ENCODE assay signal across 23 cellular contexts in the genomic region with DNA sequence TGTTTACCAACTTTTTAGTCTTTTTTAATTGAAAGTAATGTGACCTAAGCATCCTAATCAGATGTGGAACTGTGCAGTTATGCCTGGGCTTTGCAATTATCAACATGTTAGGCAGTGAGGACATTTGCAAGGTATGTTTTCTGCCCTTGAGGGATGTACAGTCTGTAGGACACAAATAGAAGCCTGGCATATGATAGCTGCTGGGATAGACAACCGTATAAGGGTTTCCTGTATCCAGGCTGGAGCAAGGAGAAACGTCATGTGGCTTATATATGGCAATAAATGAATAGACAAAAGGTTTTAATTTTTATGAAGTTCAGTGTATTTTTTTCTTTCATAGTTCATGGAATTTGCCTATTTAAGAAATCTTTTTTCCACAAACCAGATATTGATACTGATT. TPM values are rescaled to one million over a fixed set of nuclear protein-coding genes. Genes with fewer than 3 reads are reported as not detected.
DNase-seq lines count a peak whose midpoint lies in the region; ATAC-seq and TF ChIP-seq lines count a peak whose summit lies in the region.
"Had no signal": no experiment of that assay in that cellular context is flagged by ENCODE, and none has a peak within 500 bp of the region (broad histone marks: within the 10 kb centered on the region; RNA-seq: fewer than 3 reads in every experiment).

No MANE protein-coding gene starts in this region.

- no peaks in the 10 kb centered on the region; the same call in 1 of the 2 replicates for H3K36me3 ChIP-seq in PC-9 (ENCODE audit: low read depth)
- H3K36me3 ChIP-seq in OCI-LY7 (ENCODE audit: insufficient read depth, low read length) = peaks cover 16% of the 10 kb centered on the region

- no peaks in the 10 kb centered on the region for H3K9me2 ChIP-seq in PC-9 (ENCODE audit: insufficient read depth)
- H3K9me2 ChIP-seq in OCI-LY7 (ENCODE audit: insufficient read depth, low read length) = no peaks in the 10 kb centered on the region

- no peaks in the 10 kb centered on the region for H3K36me3 Mint-ChIP-seq in natural killer cell
- no peaks in the 10 kb centered on the region for H3K36me3 Mint-ChIP-seq in natural killer cell treated with Interleukin-12 subunit alpha and Interleukin-12 subunit beta and Interleukin-15 and Interleukin-18, amount 100 ng/mL, for 72 hours
- H3K36me3 Mint-ChIP-seq: CD4-positive, CD25-positive, alpha-beta regulatory T cell had no signal

- H3K27ac ChIP-seq in PC-9 (no peak overlapping the region), OCI-LY7 (ENCODE audit: low read depth, low read length, poor library complexity, severe bottlenecking) (no peak overlapping the region)
- H3K27ac ChIP-seq: SK-N-MC had no signal

- peaks cover 49% of the 10 kb centered on the region for H3K4me1 ChIP-seq in PC-9 (replicated peaks; ENCODE audit: insufficient read depth)
- peaks cover 38% of the 10 kb centered on the region for H3K4me1 ChIP-seq in OCI-LY7 (ENCODE audit: insufficient read depth, low read length, poor library complexity, severe bottlenecking)

- intact Hi-C loops in natural killer cell (cut with micrococcal nuclease) (loop anchor here (5.0 kb wide), 1 partner anchor 200 kb away; a partner anchor contains a TSS), PC-9 (cut with micrococcal nuclease; ENCODE audit: unreplicated experiment) (loop anchor here (5.0 to 10.0 kb wide), 6 partner anchors 202 to 650 kb away; a partner anchor contains a TSS), OCI-LY7 (cut with micrococcal nuclease; ENCODE audit: unreplicated experiment) (loop anchor here (5.0 to 10.0 kb wide), 4 partner anchors 165 to 1000 kb away; a partner anchor contains a TSS)

- H4K20me1 ChIP-seq in PC-9 (ENCODE audit: insufficient read depth) = no peaks in the 10 kb centered on the region
- peaks cover 19% of the 10 kb centered on the region; the same call in 1 of the 2 replicates for H4K20me1 ChIP-seq in OCI-LY7 (ENCODE audit: insufficient read depth, low read length)

- no peak overlapping the region for H3K4me3 ChIP-seq in PC-9
- no peak overlapping the region for H3K4me3 ChIP-seq in OCI-LY7 (ENCODE audit: low read depth, low read length, poor library complexity, severe bottlenecking)
- H3K4me3 ChIP-seq: MG63, SK-N-MC had no signal

- TF ChIP-seq CTCF in natural killer cell (IDR thresholded peaks at IDR 0.05) (no peak), PC-9 (conservative IDR thresholded peaks at IDR 0.05) (no peak), OCI-LY7 (conservative IDR thresholded peaks at IDR 0.05; ENCODE audit: low read length) (no peak)

- POLR2A ChIA-PET in PC-9 (lab: Charles Lee; ENCODE audit: unreplicated experiment) (no interaction called here), OCI-LY7 (lab: Charles Lee) (interaction anchor here (1.4 kb wide), 1 partner anchor 19 kb away, joined by 3 read pairs; no protein-coding TSS in a partner anchor)

- in situ Hi-C loops in SK-MEL-5 (cut with HindIII; ENCODE audit: low pct_unique_long_range_greater_than_20kb, low sequenced_read_pairs) = no loop called here

- peaks cover 0 to 2% of the 10 kb centered on the region in 2 donors for H3K27me3 Mint-ChIP-seq in natural killer cell (ENCODE audit: low read depth in 2 of 2)
- no peaks in the 10 kb centered on the region for H3K27me3 Mint-ChIP-seq in natural killer cell treated with Interleukin-12 subunit alpha and Interleukin-12 subunit beta and Interleukin-15 and Interleukin-18, amount 100 ng/mL, for 72 hours
- H3K27me3 Mint-ChIP-seq: CD4-positive, CD25-positive, alpha-beta regulatory T cell had no signal

- H3K27ac Mint-ChIP-seq in natural killer cell = no peak overlapping the region
- no peak overlapping the region for H3K27ac Mint-ChIP-seq in natural killer cell treated with Interleukin-12 subunit alpha and Interleukin-12 subunit beta and Interleukin-15 and Interleukin-18, amount 100 ng/mL, for 72 hours

- CTCF ChIA-PET in PC-9 (lab: Charles Lee) (no interaction called here), OCI-LY7 (lab: Charles Lee; ENCODE audit: unreplicated experiment) (no interaction called here)

- H3K4me2 ChIP-seq in PC-9 (no peak overlapping the region), OCI-LY7 (ENCODE audit: low read length) (no peak overlapping the region)

- H3K4me1 Mint-ChIP-seq in natural killer cell = peaks cover 44 to 51% of the 10 kb centered on the region in 2 donors
- H3K4me1 Mint-ChIP-seq in natural killer cell treated with Interleukin-12 subunit alpha and Interleukin-12 subunit beta and Interleukin-15 and Interleukin-18, amount 100 ng/mL, for 72 hours (ENCODE audit: low read depth in 2 of 2) = peaks cover 38 to 48% of the 10 kb centered on the region in 2 donors

- BruUV-seq in PC-9 (replicated peaks; lab: Mats Ljungman, UMichigan) = no TSS peak
- no TSS peak for BruUV-seq in OCI-LY7 (replicated peaks; lab: Mats Ljungman, UMichigan)

- DNase-seq in natural killer cell = no peak
- no peak for DNase-seq in natural killer cell treated with Interleukin-12 subunit alpha and Interleukin-12 subunit beta and Interleukin-15 and Interleukin-18, amount 100 ng/mL, for 72 hours (ENCODE audit: low spot score)
- peak; percentile 60 for DNase-seq in SK-MEL-5 (ENCODE audit: low read depth, low spot score)
- DNase-seq in foreskin melanocyte = peak; percentile 26
- DNase-seq in PC-9 = no peak
- DNase-seq in OCI-LY7 (ENCODE audit: low spot score) = no peak
- DNase-seq: CD4-positive, CD25-positive, alpha-beta regulatory T cell; COR-L47; GDM1; GOT3; HCEC 1CT; Kasumi-1; MG63; NCI-H187; NCI-H345; NCI-H82; PC-3; RPMI8226; SHP77; SW 1271; T-helper 2 cell had no signal

- no peaks in the 10 kb centered on the region for H3K27me3 ChIP-seq in PC-9 (ENCODE audit: insufficient read depth, low read depth)
- H3K27me3 ChIP-seq: MG63 had no signal

- ATAC-seq in natural killer cell (no peak), HG03097 (IDR thresholded peaks at IDR 0.05; ENCODE audit: low FRiP score, unreplicated experiment) (no peak)
- no peak for ATAC-seq in natural killer cell treated with Interleukin-12 subunit alpha and Interleukin-12 subunit beta and Interleukin-15 and Interleukin-18, amount 100 ng/mL, for 72 hours
- ATAC-seq: PC-3 had no signal

- peak overlapping the region; percentile 47 for H3K4me3 Mint-ChIP-seq in natural killer cell
- no peak overlapping the region for H3K4me3 Mint-ChIP-seq in natural killer cell treated with Interleukin-12 subunit alpha and Interleukin-12 subunit beta and Interleukin-15 and Interleukin-18, amount 100 ng/mL, for 72 hours

- no peak overlapping the region for H2AFZ ChIP-seq in PC-9
- no peak overlapping the region for H2AFZ ChIP-seq in OCI-LY7 (ENCODE audit: low read length)

- no peaks in the 10 kb centered on the region for H3K9me3 Mint-ChIP-seq in natural killer cell
- no peaks in the 10 kb centered on the region for H3K9me3 Mint-ChIP-seq in natural killer cell treated with Interleukin-12 subunit alpha and Interleukin-12 subunit beta and Interleukin-15 and Interleukin-18, amount 100 ng/mL, for 72 hours
- H3K9me3 Mint-ChIP-seq: CD4-positive, CD25-positive, alpha-beta regulatory T cell had no signal

- H3K79me2 ChIP-seq in PC-9 (ENCODE audit: low read depth) (peaks cover 47% of the 10 kb centered on the region), OCI-LY7 (ENCODE audit: insufficient read depth, low read depth, low read length) (peaks cover 41% of the 10 kb centered on the region)

- H3K9me3 ChIP-seq in PC-9 (ENCODE audit: insufficient read depth, low read depth) = no peaks in the 10 kb centered on the region
- H3K9me3 ChIP-seq in OCI-LY7 (ENCODE audit: low read length) = no peaks in the 10 kb centered on the region
- H3K9me3 ChIP-seq: MG63 had no signal

- no peaks in the 10 kb centered on the region; the same call in none of the 2 replicates for H3F3A ChIP-seq in PC-9 (ENCODE audit: insufficient read depth, low read depth)

RNA-seq across cellular contexts. Expression of a gene that starts 2.0 kb away (rescaled TPM):
- total RNA-seq in natural killer cell (10 to 100 TPM; 59.0 to 64.2 (median 63.3) TPM), PC-9 (2021) (28.1 and 31.6 TPM in 2 replicates), OCI-LY7 (2022) (30.6 and 34.5 TPM in 2 replicates)
- total RNA-seq in natural killer cell treated with Interleukin-12 subunit alpha and Interleukin-12 subunit beta and Interleukin-15 and Interleukin-18, amount 100 ng/mL, for 72 hours = 10 to 100 TPM; 34.1 to 42.7 TPM
- total RNA-seq in SK-MEL-5 (2014; rRNA removed; shearing (Covaris generic)) = 41.7 and 52.3 TPM in 2 replicates
- 28.5 and 36.6 TPM in 2 replicates for polyA plus RNA-seq in SK-MEL-5 (2015; cell fraction: cytosol; rRNA removed)
- polyA plus RNA-seq in SK-MEL-5 (2015; cell fraction: nucleus; rRNA removed) = 132 and 143 TPM in 2 replicates
- 26.5 and 35.9 TPM in 2 replicates for total RNA-seq in OCI-LY7 (2014; rRNA removed; shearing (Covaris generic))

RNA-seq across cellular contexts. Expression of a gene that starts 2.8 kb away (rescaled TPM):
- total RNA-seq in natural killer cell (10 to 100 TPM; 12.0 to 15.6 (median 13.1) TPM), PC-9 (2021) (51.4 and 91.3 TPM in 2 replicates), OCI-LY7 (2022) (94.9 and 123 TPM in 2 replicates)
- total RNA-seq in natural killer cell treated with Interleukin-12 subunit alpha and Interleukin-12 subunit beta and Interleukin-15 and Interleukin-18, amount 100 ng/mL, for 72 hours = 10 to 100 TPM; 16.1 to 27.6 TPM
- total RNA-seq in SK-MEL-5 (2014; rRNA removed; shearing (Covaris generic)) = 41.3 and 45.0 TPM in 2 replicates
- polyA plus RNA-seq in SK-MEL-5 (2015; cell fraction: cytosol; rRNA removed) = 34.6 and 39.2 TPM in 2 replicates
- 35.1 and 40.6 TPM in 2 replicates for polyA plus RNA-seq in SK-MEL-5 (2015; cell fraction: nucleus; rRNA removed)
- 66.5 and 70.8 TPM in 2 replicates for total RNA-seq in OCI-LY7 (2014; rRNA removed; shearing (Covaris generic))

RNA-seq across cellular contexts. Expression of a gene that starts 46.5 kb away (rescaled TPM):
- total RNA-seq in natural killer cell = 1 to 10 TPM in 1 of 3 donors, under 1 TPM in 2; 0.61 to 1.2 (median 0.84) TPM
- total RNA-seq in natural killer cell treated with Interleukin-12 subunit alpha and Interleukin-12 subunit beta and Interleukin-15 and Interleukin-18, amount 100 ng/mL, for 72 hours = under 1 TPM; 0.43 to 0.92 TPM
- 0.32 and 0.42 TPM in 2 replicates for total RNA-seq in SK-MEL-5 (2014; rRNA removed; shearing (Covaris generic))
- polyA plus RNA-seq in SK-MEL-5 (2015; cell fraction: cytosol; rRNA removed) = 0.19 and 0.43 TPM in 2 replicates
- 1.1 and 1.2 TPM in 2 replicates for polyA plus RNA-seq in SK-MEL-5 (2015; cell fraction: nucleus; rRNA removed)
- total RNA-seq in PC-9 (2021) = 0.25 and 0.33 TPM in 2 replicates
- total RNA-seq in OCI-LY7 (2014; rRNA removed; shearing (Covaris generic)) = 0.28 and 0.49 TPM in 2 replicates
- not detected in 2 replicates for total RNA-seq in OCI-LY7 (2022)

Comparison
In these comparisons a context has a peak if more than half of its experiments do, and no peak if none do; other contexts are left out.
1. DNase-seq: peak in SK-MEL-5 (single experiment) and foreskin melanocyte (single experiment); none in natural killer cell (single experiment), natural killer cell treated with Interleukin-12 subunit alpha and Interleukin-12 subunit beta and Interleukin-15 and Interleukin-18, amount 100 ng/mL, for 72 hours (single experiment), PC-9 (0 of 2) and OCI-LY7 (single experiment).